28 cellular contexts compared by ENCODE assay signal in the genomic region with DNA sequence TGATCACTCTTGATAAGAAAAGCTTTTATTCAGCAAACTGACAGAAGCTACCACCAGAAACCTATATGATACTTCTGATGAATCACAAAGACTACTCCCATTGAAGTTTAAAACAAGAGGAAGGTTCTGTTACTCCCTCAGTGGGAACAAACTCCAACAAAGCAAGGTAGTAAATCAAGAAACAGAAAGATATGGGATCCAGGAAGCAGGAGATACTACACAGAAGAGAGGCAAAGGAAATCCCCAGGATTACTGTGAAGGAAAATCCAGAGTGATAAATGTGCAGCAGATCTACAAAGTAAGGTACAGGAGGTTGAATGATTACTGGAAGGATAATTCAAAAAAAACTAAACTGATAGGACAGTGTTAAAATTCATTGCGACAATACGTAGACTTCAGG.
"Had no signal": no experiment of that assay in that cellular context is flagged by ENCODE, and none has a peak within 500 bp of the region (broad histone marks: within the 10 kb centered on the region; RNA-seq: fewer than 3 reads in every experiment).

No MANE protein-coding gene starts in this region.

- H3K36me3 ChIP-seq: colonic mucosa, esophagus squamous epithelium, gastroesophageal sphincter had no signal

- H3K4me3 Mint-ChIP-seq: activated CD4-positive, alpha-beta memory T cell treated with anti-CD3 and anti-CD28 coated beads, Interleukin-2, amount 10 ng/mL, durations not matched to agents 7 days and 5 days; activated CD4-positive, alpha-beta T cell treated with anti-CD3 and anti-CD28 coated beads, Interleukin-2, amount 10 ng/mL, durations not matched to agents 7 days and 5 days; activated naive CD8-positive, alpha-beta T cell; activated T-cell treated with anti-CD3 and anti-CD28 coated beads, Interleukin-2, amount 50 U/mL, for 24 hours; activated T-cell treated with anti-CD3 and anti-CD28 coated beads, Interleukin-2, amount 50 U/mL, for 72 hours; WTC11 had no signal

- ATAC-seq: activated T-cell treated with anti-CD3 and anti-CD28 coated beads, Interleukin-2, amount 50 U/mL, for 72 hours; body of pancreas; gastroesophageal sphincter; WTC11 had no signal

- FAIRE-seq: endometrium, endothelial cell of umbilical vein had no signal

- H3K27ac Mint-ChIP-seq: activated CD4-positive, alpha-beta memory T cell treated with anti-CD3 and anti-CD28 coated beads, Interleukin-2, amount 10 ng/mL, durations not matched to agents 7 days and 5 days; activated CD4-positive, alpha-beta T cell treated with anti-CD3 and anti-CD28 coated beads, Interleukin-2, amount 10 ng/mL, durations not matched to agents 7 days and 5 days; activated naive CD8-positive, alpha-beta T cell; activated T-cell treated with anti-CD3 and anti-CD28 coated beads, Interleukin-2, amount 50 U/mL, for 24 hours; activated T-cell treated with anti-CD3 and anti-CD28 coated beads, Interleukin-2, amount 50 U/mL, for 72 hours; WTC11 had no signal

- H3K4me3 ChIP-seq: body of pancreas, colonic mucosa, esophagus squamous epithelium, gastroesophageal sphincter had no signal

- H3K27me3 Mint-ChIP-seq: activated CD4-positive, alpha-beta memory T cell treated with anti-CD3 and anti-CD28 coated beads, Interleukin-2, amount 10 ng/mL, durations not matched to agents 7 days and 5 days; activated CD4-positive, alpha-beta T cell treated with anti-CD3 and anti-CD28 coated beads, Interleukin-2, amount 10 ng/mL, durations not matched to agents 7 days and 5 days; activated naive CD8-positive, alpha-beta T cell; activated T-cell treated with anti-CD3 and anti-CD28 coated beads, Interleukin-2, amount 50 U/mL, for 24 hours had no signal

- H3K9me3 ChIP-seq: colonic mucosa had no signal

- DNase-seq: activated CD4-positive, alpha-beta memory T cell treated with anti-CD3 and anti-CD28 coated beads, Interleukin-2, amount 10 ng/mL, durations not matched to agents 7 days and 5 days; activated CD4-positive, alpha-beta T cell treated with anti-CD3 and anti-CD28 coated beads for 1 hour; activated CD4-positive, alpha-beta T cell treated with anti-CD3 and anti-CD28 coated beads for 4 hours; activated CD4-positive, alpha-beta T cell treated with anti-CD3 and anti-CD28 coated beads, Interleukin-2, amount 10 ng/mL, durations not matched to agents 7 days and 5 days; activated CD4-positive, alpha-beta T cell treated with anti-CD3 and anti-CD28 coated beads, Interleukin-2, amount 50 U/mL, for 4 hours; activated CD8-positive, alpha-beta memory T cell treated with anti-CD3 and anti-CD28 coated beads, Interleukin-2, amount 50 U/mL, for 48 hours; activated gamma-delta T cell; activated naive CD4-positive, alpha-beta T cell; activated naive CD4-positive, alpha-beta T cell treated with anti-CD3 and anti-CD28 coated beads, Interleukin-2, amount 50 U/mL, for 16 hours; activated T-cell treated with anti-CD3 and anti-CD28 coated beads for 4 hours; activated T-cell treated with anti-CD3 and anti-CD28 coated beads, Interleukin-2, amount 50 U/mL, for 24 hours; activated T-cell treated with anti-CD3 and anti-CD28 coated beads, Interleukin-2, amount 50 U/mL, for 72 hours; amygdala; aorta; body of pancreas; caudate nucleus; colonic mucosa; effector CD8-positive, alpha-beta T cell; esophagus squamous epithelium; foreskin melanocyte; T-helper 2 cell had no signal

- H3K4me1 ChIP-seq: body of pancreas, colonic mucosa, esophagus squamous epithelium, gastroesophageal sphincter had no signal

- H3K4me1 Mint-ChIP-seq: activated CD4-positive, alpha-beta memory T cell treated with anti-CD3 and anti-CD28 coated beads, Interleukin-2, amount 10 ng/mL, durations not matched to agents 7 days and 5 days; activated CD4-positive, alpha-beta T cell treated with anti-CD3 and anti-CD28 coated beads, Interleukin-2, amount 10 ng/mL, durations not matched to agents 7 days and 5 days; WTC11 had no signal

- H3K27ac ChIP-seq: body of pancreas, colonic mucosa, epithelial cell of prostate, esophagus squamous epithelium, gastroesophageal sphincter, VCaP had no signal
